8 cellular contexts compared by ENCODE assay signal in the genomic region with DNA sequence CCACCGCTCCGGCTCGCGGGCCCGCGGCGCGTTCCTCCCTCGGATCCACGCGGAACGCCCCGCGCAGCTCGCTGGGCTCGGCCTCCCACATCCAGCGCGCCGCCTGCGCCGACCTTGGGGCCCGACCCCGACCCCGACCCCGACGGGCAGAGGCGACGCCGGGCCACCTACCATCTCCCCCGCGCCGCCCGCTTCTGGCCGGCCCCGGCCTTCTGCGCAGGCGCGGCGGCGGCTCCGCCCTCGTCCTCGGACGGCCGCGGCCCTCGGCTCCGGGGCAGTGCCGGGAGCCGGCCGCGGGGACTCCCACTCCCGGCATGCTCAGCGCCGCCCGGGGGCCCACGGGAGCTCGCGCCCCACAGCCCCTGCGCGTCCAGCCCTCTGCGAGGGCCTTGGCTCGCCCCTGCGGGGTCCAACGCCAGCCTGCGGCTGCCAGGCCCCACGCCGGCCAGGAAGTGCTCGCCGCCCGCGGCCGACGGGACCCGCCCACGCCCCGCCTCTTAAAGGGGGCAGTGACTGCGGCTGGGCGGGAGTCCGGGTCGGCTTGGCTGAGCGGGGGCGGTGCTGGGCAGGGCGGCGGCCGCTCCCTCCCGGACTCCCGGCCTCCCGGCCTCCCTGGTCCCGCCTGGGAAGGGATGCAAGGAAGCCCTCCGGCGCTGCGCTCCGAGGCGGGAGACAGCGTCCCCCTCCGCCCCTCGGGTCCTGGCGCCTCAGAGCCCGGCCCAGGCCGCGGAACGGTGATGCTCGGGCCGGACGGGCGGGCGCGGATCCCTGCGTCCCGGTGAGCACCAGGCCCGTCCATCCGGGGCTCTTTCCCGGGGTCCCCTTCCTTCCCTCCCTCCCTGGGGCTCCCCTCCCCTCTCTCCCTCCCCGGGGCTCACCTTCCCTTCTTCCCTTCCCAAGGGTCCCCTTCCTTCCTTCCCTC. TPM values are rescaled to one million over a fixed set of nuclear protein-coding genes. Genes with fewer than 3 reads are reported as not detected.
DNase-seq lines count a peak whose midpoint lies in the region; ATAC-seq, FAIRE-seq and TF ChIP-seq lines count a peak whose summit lies in the region.

DCUN1D2 (minus strand) TSS at position 216 of the 922 bp plus-strand sequence; CDS start at position 174, 42 bp downstream.

- peak within 1 kb of the TSS; percentile 78 to 92 (median 84) for H3K4me3 ChIP-seq in pancreas
- H3K4me3 ChIP-seq in thyroid gland (replicated peaks in 1 of 3), result peak within 1 kb of the TSS; percentile 13 to 98 (median 63)

- H2BK20ac ChIP-seq in H9 (ENCODE audit: low read depth, low read length, poor library complexity, severe bottlenecking), result no peak within 1 kb of the TSS

- no peak within 1 kb of the TSS for H3T11ph ChIP-seq in H9 (ENCODE audit: low read length)

- no peaks in the 10 kb centered on the region for H4K20me1 ChIP-seq in H9 (ENCODE audit: control insufficient read depth, insufficient read depth, insufficient read length)

- no peak within 1 kb of the TSS for H2BK12ac ChIP-seq in H9 (ENCODE audit: insufficient read length, low read depth, low read length)

- H3K56ac ChIP-seq in H9 (ENCODE audit: insufficient read length, low read depth, low read length), result no peak within 1 kb of the TSS

- intact Hi-C loops in head of caudate nucleus (cut with DNase I), result no loop called here
- intact Hi-C loops in pancreas (cut with DNase I), result no loop called here
- intact Hi-C loops in thyroid gland (cut with DNase I), result loop anchor here (10.0 kb wide), 1 partner anchor 74 kb away; no protein-coding TSS in a partner anchor

- peak within 1 kb of the TSS; percentile 76 for H3K9ac ChIP-seq in H9 (ENCODE audit: extremely low read depth, insufficient read length, low read length)

- H3K14ac ChIP-seq in H9 (ENCODE audit: insufficient read depth, low read length), result peak within 1 kb of the TSS; percentile 45

- no peaks in the 10 kb centered on the region for H3K27me3 Mint-ChIP-seq in H9 (ENCODE audit: low read depth)

- TF ChIP-seq CTCF in H9 (conservative IDR thresholded peaks at IDR 0.05) (no peak), pancreas (IDR thresholded peaks at IDR 0.05) (no peak), thyroid gland (IDR thresholded peaks at IDR 0.05) (no peak)

- peaks cover 72 to 73% of the 10 kb centered on the region in 2 experiments for H3K4me1 Mint-ChIP-seq in H9

- TF ChIP-seq POLR2A in thyroid gland (IDR thresholded peaks at IDR 0.05), result peak in 1 of 2 donors; percentile 82

- H3K18ac ChIP-seq in H9 (ENCODE audit: insufficient read length, low read depth, low read length), result peak within 1 kb of the TSS; percentile 66

- DNase-seq in GM03348 (ENCODE audit: low spot score) (peak; percentile 99), H9 (peak; percentile 89), M059J (ENCODE audit: low read depth) (peak; percentile 92), head of caudate nucleus (peak; percentile 74 to 97 (median 93)), pancreas (peak; percentile 94 to 97 (median 96)), thyroid gland (peak; percentile 85 to 88)
- peak; percentile 84 to 89 for DNase-seq in activated naive CD4-positive, alpha-beta T cell treated with anti-CD3 and anti-CD28 coated beads, Interleukin-2, amount 50 U/mL, for 72 hours (ENCODE audit: low spot score in 2 of 2)

- no peak for FAIRE-seq in pancreas (lab: Jason Lieb, UNC)

- no peak within 1 kb of the TSS for H4K5ac ChIP-seq in H9 (ENCODE audit: insufficient read length, low read depth, low read length)

- no peak within 1 kb of the TSS for H4K8ac ChIP-seq in H9 (replicated peaks; ENCODE audit: insufficient read length, low read depth, low read length)

- ATAC-seq in SK-N-SH treated with all-trans-retinoic acid at 6 μM for 48 hours (peak; percentile 89), pancreas (peak; percentile 86 to 90 (median 88))
- peak; percentile 78 to 83 for ATAC-seq in activated naive CD4-positive, alpha-beta T cell treated with anti-CD3 and anti-CD28 coated beads, Interleukin-2, amount 50 U/mL, for 72 hours

- no peak within 1 kb of the TSS for H3K4ac ChIP-seq in H9 (ENCODE audit: low read depth, low read length)

- H3K27me3 ChIP-seq in H9 (ENCODE audit: insufficient read depth, low read length), result no peaks in the 10 kb centered on the region
- H3K27me3 ChIP-seq in pancreas, result no peaks in the 10 kb centered on the region
- H3K27me3 ChIP-seq in thyroid gland, result no peaks in the 10 kb centered on the region

- H3K4me1 ChIP-seq in H9 (ENCODE audit: insufficient read depth, low read length), result peaks cover 6% of the 10 kb centered on the region; the same call in 1 of the 2 replicates
- peaks cover 14 to 45% (median 25%) of the 10 kb centered on the region in 3 donors for H3K4me1 ChIP-seq in pancreas
- H3K4me1 ChIP-seq in thyroid gland, result peaks cover 28 to 32% of the 10 kb centered on the region in 2 donors

- H3K79me1 ChIP-seq in H9 (ENCODE audit: insufficient read depth, low read depth, low read length, poor library complexity, severe bottlenecking), result no peaks in the 10 kb centered on the region

- no peak within 1 kb of the TSS for H4K91ac ChIP-seq in H9 (ENCODE audit: insufficient read length, low read depth, low read length)

- peak within 1 kb of the TSS; percentile 89 to 92 for H3K4me3 Mint-ChIP-seq in H9

- H3K27ac ChIP-seq in H9 (ENCODE audit: insufficient read length, low read depth, low read length), result no peak within 1 kb of the TSS
- peak within 1 kb of the TSS; percentile 64 to 86 (median 75) for H3K27ac ChIP-seq in pancreas
- H3K27ac ChIP-seq in thyroid gland, result peak within 1 kb of the TSS in 2 of 3 donors; percentile 69 to 71

- peaks cover 31% of the 10 kb centered on the region; the same call in 1 of the 2 replicates for H3K79me2 ChIP-seq in H9 (ENCODE audit: insufficient read depth, low read length)

- H2BK5ac ChIP-seq in H9 (ENCODE audit: insufficient read length, low read length), result no peak within 1 kb of the TSS

- peaks cover 0 to 2% of the 10 kb centered on the region in 2 experiments; a peak in 3 of 5 replicates for H3K9me3 Mint-ChIP-seq in H9
- H3K9me3 Mint-ChIP-seq in activated naive CD4-positive, alpha-beta T cell treated with anti-CD3 and anti-CD28 coated beads, Interleukin-2, amount 50 U/mL, for 72 hours, result no peaks in the 10 kb centered on the region

- peaks cover 21% of the 10 kb centered on the region for H3K23me2 ChIP-seq in H9 (ENCODE audit: insufficient read length, low read depth, low read length, poor library complexity, severe bottlenecking)

- H3K36me3 ChIP-seq in pancreas (peaks cover 0 to 4% (median 0%) of the 10 kb centered on the region in 3 donors), thyroid gland (no peaks in the 10 kb centered on the region)

- H3K23ac ChIP-seq in H9 (ENCODE audit: insufficient read length, low read depth, low read length), result no peak within 1 kb of the TSS

- H2BK15ac ChIP-seq in H9 (ENCODE audit: low read depth, low read length), result no peak within 1 kb of the TSS

- WGBS in H9 (ENCODE audit: extremely low coverage, insufficient read length, low lambda C conversion rate), result no CpG with 5 or more reads among the region's 115 CpGs
- WGBS in pancreas, 2 donors, result 0 to 1% methylated on average over 78 to 115 of the region's 115 CpGs
- 0% methylated on average over 5 to 13 of the region's 115 CpGs for WGBS in thyroid gland, 2 donors

- H3K4me2 ChIP-seq in H9 (ENCODE audit: insufficient read depth, insufficient read length, low read length), result peak within 1 kb of the TSS; percentile 75

- H2AFZ ChIP-seq in H9 (ENCODE audit: low read length), result no peak within 1 kb of the TSS

- H2BK120ac ChIP-seq in H9 (ENCODE audit: low read depth, low read length, poor library complexity, severe bottlenecking), result no peak within 1 kb of the TSS

- peaks cover 4 to 30% (median 22%) of the 10 kb centered on the region in 3 experiments; a peak in 6 of 7 replicates for H3K36me3 Mint-ChIP-seq in H9 (ENCODE audit: insufficient read depth in 1 of 3, low read depth in 3 of 3)
- H3K36me3 Mint-ChIP-seq in activated naive CD4-positive, alpha-beta T cell treated with anti-CD3 and anti-CD28 coated beads, Interleukin-2, amount 50 U/mL, for 72 hours, result peaks cover 13 to 21% of the 10 kb centered on the region in 2 donors

- no peak within 1 kb of the TSS for H2AK5ac ChIP-seq in H9 (ENCODE audit: insufficient read length, low read length)

- peak within 1 kb of the TSS; percentile 44 to 93 (median 87) for H3K27ac Mint-ChIP-seq in H9
- peak within 1 kb of the TSS; percentile 73 to 89 for H3K27ac Mint-ChIP-seq in activated naive CD4-positive, alpha-beta T cell treated with anti-CD3 and anti-CD28 coated beads, Interleukin-2, amount 50 U/mL, for 72 hours

- H3K9me3 ChIP-seq in H9 (ENCODE audit: control insufficient read depth, low read depth, low read length) (no peaks in the 10 kb centered on the region), pancreas (no peaks in the 10 kb centered on the region), thyroid gland (no peaks in the 10 kb centered on the region)

TF ChIP-seq in SK-N-SH treated with all-trans-retinoic acid at 6 μM for 48 hours, 23 proteins besides CTCF, POLR2A, EP300 and RAD21 (continues in another document):
- no peak for TF ChIP-seq ARNTL (CRISPR knock-in tag; IDR thresholded peaks at IDR 0.05; ENCODE audit: borderline replicate concordance, low read depth)
- no peak for TF ChIP-seq ESRRG (CRISPR knock-in tag; IDR thresholded peaks at IDR 0.05)
- TF ChIP-seq ISL1 (CRISPR knock-in tag; IDR thresholded peaks at IDR 0.05), result no peak

RNA-seq across cellular contexts. Expression of gene DCUN1D2, which starts in this region (rescaled TPM):
- total RNA-seq in H9 (2021) (36.8 and 44.0 TPM in 2 replicates), pancreas (10 to 100 TPM in 1 of 6 donors, 1 to 10 TPM in 5; 4.8 to 11.2 (median 7.3) TPM), thyroid gland (10 to 100 TPM in 2 of 4 donors, 1 to 10 TPM in 2; 8.8 to 15.3 (median 10.4) TPM)
- total RNA-seq in M059J (2014; rRNA removed; shearing (Covaris generic)), result 4.0 and 10.9 TPM in 2 replicates
- total RNA-seq in activated naive CD4-positive, alpha-beta T cell treated with anti-CD3 and anti-CD28 coated beads, Interleukin-2, amount 50 U/mL, for 72 hours, result 10 to 100 TPM; 18.9 to 36.5 TPM
- 10 to 100 TPM; 10.5 to 18.3 TPM for polyA plus RNA-seq in pancreas
